In the genomic region with DNA sequence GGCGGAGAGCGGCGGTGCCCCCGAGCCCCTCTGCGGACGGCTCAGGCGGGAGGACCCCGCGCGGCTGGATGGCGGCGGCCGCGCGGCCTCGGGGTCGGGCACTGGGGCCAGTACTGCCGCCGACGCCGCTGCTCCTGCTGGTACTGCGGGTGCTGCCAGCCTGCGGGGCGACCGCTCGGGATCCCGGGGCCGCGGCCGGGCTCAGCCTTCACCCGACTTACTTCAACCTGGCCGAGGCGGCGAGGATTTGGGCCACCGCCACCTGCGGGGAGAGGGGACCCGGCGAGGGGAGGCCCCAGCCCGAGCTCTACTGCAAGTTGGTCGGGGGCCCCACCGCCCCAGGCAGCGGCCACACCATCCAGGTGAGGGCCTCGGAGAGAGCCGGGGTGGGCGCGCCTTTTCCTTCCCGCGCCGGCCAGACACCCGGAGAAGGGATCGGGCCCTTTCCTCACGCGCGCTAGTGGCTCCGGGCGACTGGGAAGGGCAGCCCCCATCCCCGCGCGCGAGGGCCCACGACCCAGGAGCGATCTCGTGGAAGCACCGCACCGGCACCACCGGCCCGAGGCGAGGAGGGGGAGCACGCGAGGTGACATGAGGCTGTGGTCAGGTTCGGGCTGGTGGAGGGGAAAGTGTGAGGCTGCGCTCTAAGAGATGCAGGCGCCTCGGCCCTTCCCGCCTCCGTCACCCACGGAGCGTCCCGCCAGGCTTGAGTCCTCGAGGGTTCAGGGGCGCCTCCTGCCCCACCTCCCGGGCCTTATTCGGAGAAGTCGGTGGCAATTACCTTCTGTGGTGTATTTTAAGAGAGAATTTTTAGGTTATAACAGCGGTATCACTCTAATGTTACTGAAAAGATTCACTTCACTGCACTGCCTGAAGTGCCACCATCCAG, we compare ENCODE assay signal across 8 cellular contexts. TPM values are rescaled to one million over a fixed set of nuclear protein-coding genes. Genes with fewer than 3 reads are reported as not detected.
DNase-seq lines count a peak whose midpoint lies in the region; ATAC-seq and TF ChIP-seq lines count a peak whose summit lies in the region.

No MANE protein-coding gene starts in this region.

- H3K9me3 ChIP-seq in SK-N-MC (ENCODE audit: low read depth, low read length) (no peaks in the 10 kb centered on the region), muscle layer of duodenum (ENCODE audit: control insufficient read depth in 1 of 2, low read length in 2 of 2) (no peaks in the 10 kb centered on the region), vagina (no peaks in the 10 kb centered on the region)
- no peaks in the 10 kb centered on the region for H3K9me3 ChIP-seq in effector memory CD4-positive, alpha-beta T cell (ENCODE audit: control insufficient read depth, low read length)

- intact Hi-C loops in vagina (cut with DNase I), result no loop called here

- H3K4me3 ChIP-seq in SK-N-MC (peak overlapping the region; percentile 81), muscle layer of duodenum (ENCODE audit: low read depth in 1 of 2, low read length in 2 of 2) (peak overlapping the region; percentile 64 to 78), vagina (peak overlapping the region; percentile 57 to 72)
- H3K4me3 ChIP-seq in effector memory CD4-positive, alpha-beta T cell (ENCODE audit: insufficient read depth, low read depth, low read length, poor library complexity, severe bottlenecking), result peak overlapping the region; percentile 55

- peaks cover 9% of the 10 kb centered on the region for H3K4me1 ChIP-seq in effector memory CD4-positive, alpha-beta T cell (ENCODE audit: control insufficient read depth, insufficient read depth, low read length, poor library complexity, severe bottlenecking)
- H3K4me1 ChIP-seq in muscle layer of duodenum (ENCODE audit: control insufficient read depth in 1 of 2, insufficient read depth in 2 of 2, low read length in 2 of 2) (peaks cover 5 to 14% of the 10 kb centered on the region in 2 donors), vagina (peaks cover 16% of the 10 kb centered on the region)

- H3K27me3 ChIP-seq in effector memory CD4-positive, alpha-beta T cell (replicated peaks; ENCODE audit: control insufficient read depth, insufficient read depth, low read length, poor library complexity, severe bottlenecking), result peaks cover 35% of the 10 kb centered on the region
- H3K27me3 ChIP-seq in muscle layer of duodenum (ENCODE audit: low read depth, low read length) (peaks cover 10% of the 10 kb centered on the region), vagina (no peaks in the 10 kb centered on the region)

- H3K36me3 ChIP-seq in SK-N-MC (ENCODE audit: insufficient read depth, low read length), result no peaks in the 10 kb centered on the region
- H3K36me3 ChIP-seq in effector memory CD4-positive, alpha-beta T cell (ENCODE audit: control insufficient read depth, insufficient read depth, low read length), result no peaks in the 10 kb centered on the region
- no peaks in the 10 kb centered on the region for H3K36me3 ChIP-seq in muscle layer of duodenum (ENCODE audit: control insufficient read depth in 1 of 2, insufficient read depth in 2 of 2, low read length in 2 of 2)
- H3K36me3 ChIP-seq in vagina, result no peaks in the 10 kb centered on the region

- no peak for TF ChIP-seq POLR2A in vagina (IDR thresholded peaks at IDR 0.05)

- DNase-seq in GM20000 (ENCODE audit: low spot score) (peak; percentile 49), SK-N-MC (ENCODE audit: low read depth, low spot score) (no peak), vagina (ENCODE audit: extremely low spot score in 2 of 2) (no peak), HPDE6-E6E7 (ENCODE audit: extremely low spot score) (no peak)
- DNase-seq in effector memory CD4-positive, alpha-beta T cell, result no peak

- TF ChIP-seq CTCF in GM20000 (IDR thresholded peaks at IDR 0.05; ENCODE audit: extremely low read depth, missing control alignments) (no peak), vagina (IDR thresholded peaks at IDR 0.05) (no peak)

- H3K27ac ChIP-seq in SK-N-MC, result no peak overlapping the region
- no peak overlapping the region for H3K27ac ChIP-seq in effector memory CD4-positive, alpha-beta T cell (ENCODE audit: insufficient read depth, low read length, poor library complexity, severe bottlenecking)
- H3K27ac ChIP-seq in muscle layer of duodenum (ENCODE audit: low read length), result no peak overlapping the region
- peak overlapping the region; percentile 91 for H3K27ac ChIP-seq in vagina

- H3K9ac ChIP-seq in SK-N-MC (ENCODE audit: insufficient read length), result peak overlapping the region; percentile 26

- ATAC-seq in HG03095 (IDR thresholded peaks at IDR 0.05; ENCODE audit: unreplicated experiment) (no peak), HG03159 (IDR thresholded peaks at IDR 0.05; ENCODE audit: unreplicated experiment) (no peak)

RNA-seq across cellular contexts. Expression of gene LAMA3, which starts 0.6 kb away (rescaled TPM):
- total RNA-seq in vagina, result 106 TPM

RNA-seq across cellular contexts. Expression of gene ANKRD29, which starts 27.1 kb away (rescaled TPM):
- 32.9 TPM for total RNA-seq in vagina
